Comparison of ENCODE assay signal across 13 cellular contexts in the genomic region with DNA sequence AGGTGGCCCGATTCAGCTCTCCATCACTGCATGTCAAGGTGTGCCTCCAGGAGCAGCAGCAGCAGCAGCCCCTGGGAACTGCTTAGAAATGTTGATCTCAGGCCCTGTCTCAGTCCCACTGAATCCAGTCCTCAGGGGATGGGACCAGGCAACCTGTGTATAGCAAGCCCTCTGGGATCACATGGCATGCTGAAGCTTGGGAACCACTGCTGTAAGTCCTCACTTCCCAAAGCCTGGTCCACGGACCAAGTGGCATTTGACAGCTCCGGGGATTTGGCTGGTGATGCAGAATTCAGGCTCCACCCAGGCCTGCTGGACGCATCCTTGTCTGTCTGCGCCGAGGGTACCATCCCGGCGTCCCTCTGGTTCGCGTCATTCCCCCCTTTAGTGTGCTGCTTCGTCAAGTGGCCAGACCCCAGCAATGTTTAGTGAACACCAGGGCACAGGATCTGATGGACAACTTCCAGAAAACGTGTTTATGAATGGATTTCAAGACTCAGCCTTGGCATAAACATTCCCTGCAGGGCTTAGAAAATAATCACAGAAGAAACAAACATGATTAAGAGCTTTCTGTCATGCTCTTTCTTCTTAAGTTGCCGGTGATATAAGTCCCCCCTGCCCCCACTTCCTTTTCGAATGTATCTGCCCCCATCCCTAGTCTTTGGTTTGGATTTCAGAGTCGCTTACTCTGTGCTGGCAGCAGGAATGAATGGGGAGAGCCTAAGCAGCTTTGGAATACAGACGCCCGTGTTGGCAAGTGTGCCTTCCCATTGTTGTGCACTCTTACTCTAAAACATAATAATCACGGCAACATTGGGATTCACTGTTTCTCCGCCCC.
"Had no signal": no experiment of that assay in that cellular context is flagged by ENCODE, and none has a peak within 500 bp of the region (broad histone marks: within the 10 kb centered on the region; RNA-seq: fewer than 3 reads in every experiment).

No MANE protein-coding gene starts in this region.

- H3K4me3 Mint-ChIP-seq: activated naive CD4-positive, alpha-beta T cell treated with anti-CD3 and anti-CD28 coated beads for 36 hours; activated naive CD8-positive, alpha-beta T cell treated with anti-CD3 and anti-CD28 coated beads, Interleukin-2, amount 50 U/mL, for 24 hours; activated T-helper 17 cell treated with anti-CD3 and anti-CD28 coated beads, Interleukin-2, amount 50 U/mL, for 72 hours; neural crest cell; stimulated activated effector memory CD8-positive, alpha-beta T cell treated with anti-CD3 and anti-CD28 coated beads, Interleukin-12 subunit alpha, Interleukin-12 subunit beta, amount 100 ng/mL, for 72 hours had no signal

- DNase-seq: activated CD4-positive, CD25-positive, alpha-beta regulatory T cell treated with anti-CD3 and anti-CD28 coated beads, Interleukin-2, amount 50 U/mL, for 72 hours; activated naive CD4-positive, alpha-beta T cell treated with anti-CD3 and anti-CD28 coated beads for 36 hours; activated naive CD8-positive, alpha-beta T cell treated with anti-CD3 and anti-CD28 coated beads, Interleukin-2, amount 50 U/mL, for 24 hours; activated T-cell treated with anti-CD3 and anti-CD28 coated beads for 4 hours; hypothalamus; lower lobe of right lung; midbrain; pancreas had no signal

- H3K4me1 Mint-ChIP-seq: activated naive CD8-positive, alpha-beta T cell treated with anti-CD3 and anti-CD28 coated beads, Interleukin-2, amount 50 U/mL, for 24 hours; activated T-helper 17 cell treated with anti-CD3 and anti-CD28 coated beads, Interleukin-2, amount 50 U/mL, for 72 hours had no signal

- H3K27me3 ChIP-seq: pancreas, tibial artery had no signal

- H3K4me3 ChIP-seq: lower lobe of right lung, pancreas, tibial artery had no signal

- H3K27me3 Mint-ChIP-seq: activated naive CD8-positive, alpha-beta T cell treated with anti-CD3 and anti-CD28 coated beads, Interleukin-2, amount 50 U/mL, for 24 hours had no signal

- H3K4me1 ChIP-seq: lower lobe of right lung, pancreas, tibial artery had no signal

- H3K9me3 ChIP-seq: lower lobe of right lung, pancreas, tibial artery had no signal

- H3K27ac Mint-ChIP-seq: activated naive CD4-positive, alpha-beta T cell treated with anti-CD3 and anti-CD28 coated beads for 36 hours; activated naive CD8-positive, alpha-beta T cell treated with anti-CD3 and anti-CD28 coated beads, Interleukin-2, amount 50 U/mL, for 24 hours; activated T-helper 17 cell treated with anti-CD3 and anti-CD28 coated beads, Interleukin-2, amount 50 U/mL, for 72 hours; stimulated activated effector memory CD8-positive, alpha-beta T cell treated with anti-CD3 and anti-CD28 coated beads, Interleukin-12 subunit alpha, Interleukin-12 subunit beta, amount 100 ng/mL, for 72 hours had no signal

- ATAC-seq: activated naive CD8-positive, alpha-beta T cell treated with anti-CD3 and anti-CD28 coated beads, Interleukin-2, amount 50 U/mL, for 24 hours; activated T-helper 17 cell treated with anti-CD3 and anti-CD28 coated beads, Interleukin-2, amount 50 U/mL, for 72 hours; esophagus mucosa; lower lobe of right lung; pancreas; stimulated activated effector memory CD8-positive, alpha-beta T cell treated with anti-CD3 and anti-CD28 coated beads, Interleukin-12 subunit alpha, Interleukin-12 subunit beta, amount 100 ng/mL, for 72 hours had no signal

- H3K27ac ChIP-seq: lower lobe of right lung, pancreas, tibial artery had no signal
